Comparison of ENCODE assay signal across 23 cellular contexts in genomic region chr19:41921280-41922219, GRCh38. TPM values are rescaled to one million over a fixed set of nuclear protein-coding genes. Genes with fewer than 3 reads are reported as not detected.
A peak's percentile ranks its signal among the peaks of the same experiment; 100 is the strongest.
DNase-seq lines count a peak whose midpoint lies in the region; ATAC-seq and TF ChIP-seq lines count a peak whose summit lies in the region.
"Had no signal": no experiment of that assay in that cellular context is flagged by ENCODE, and none has a peak within 500 bp of the region (broad histone marks: within the 10 kb centered on the region; RNA-seq: fewer than 3 reads in every experiment).

No MANE protein-coding gene starts in this region.

- CTCF ChIA-PET in HEK293 (lab: Yijun Ruan, JAX), result interaction anchor here (0.8 kb wide), 1 partner anchor 36 kb away, joined by 4 read pairs; no protein-coding TSS in a partner anchor

- H3K27me3 ChIP-seq in CD4-positive, CD25-positive, alpha-beta regulatory T cell (ENCODE audit: control insufficient read depth, insufficient read depth, low read length), result peaks cover 6% of the 10 kb centered on the region

- H3K9me3 ChIP-seq in CD4-positive, CD25-positive, alpha-beta regulatory T cell (ENCODE audit: control insufficient read depth in 2 of 2, low read length in 2 of 2), result no peaks in the 10 kb centered on the region
- no peaks in the 10 kb centered on the region for H3K9me3 ChIP-seq in HEK293 (ENCODE audit: control insufficient read depth, insufficient read depth, low read depth, low read length)
- H3K9me3 ChIP-seq: esophagus squamous epithelium, gastroesophageal sphincter, HAP-1, stomach had no signal

- H3K36me3 Mint-ChIP-seq in CD4-positive, CD25-positive, alpha-beta regulatory T cell, result no peaks in the 10 kb centered on the region
- peaks cover 4% of the 10 kb centered on the region for H3K36me3 Mint-ChIP-seq in activated T-helper 2 cell treated with anti-CD3 and anti-CD28 coated beads, Interferon-gamma antibody, Interleukin-2, Interleukin-4, amounts not matched to agents 10 μg/mL and 5 μg/mL and 100 μg/mL, durations not matched to agents 14 hours and 24 hours and 36 hours (ENCODE audit: low read depth)
- no peaks in the 10 kb centered on the region for H3K36me3 Mint-ChIP-seq in glutamatergic neuron (ENCODE audit: unreplicated experiment)
- H3K36me3 Mint-ChIP-seq in activated T-cell treated with anti-CD3 and anti-CD28 coated beads, Interleukin-2, amount 50 U/mL, for 72 hours (ENCODE audit: insufficient read depth in 2 of 2), result no peaks in the 10 kb centered on the region
- H3K36me3 Mint-ChIP-seq: activated naive CD8-positive, alpha-beta T cell treated with anti-CD3 and anti-CD28 coated beads, Interleukin-2, amount 10 ng/mL, durations not matched to agents 7 days and 5 days; type B pancreatic cell had no signal

- H3K27me3 Mint-ChIP-seq in CD4-positive, CD25-positive, alpha-beta regulatory T cell, result peaks cover 12% of the 10 kb centered on the region
- H3K27me3 Mint-ChIP-seq in activated T-helper 2 cell treated with anti-CD3 and anti-CD28 coated beads, Interferon-gamma antibody, Interleukin-2, Interleukin-4, amounts not matched to agents 10 μg/mL and 5 μg/mL and 100 μg/mL, durations not matched to agents 14 hours and 24 hours and 36 hours (ENCODE audit: low read depth), result peaks cover 12% of the 10 kb centered on the region
- peaks cover 9% of the 10 kb centered on the region for H3K27me3 Mint-ChIP-seq in glutamatergic neuron (ENCODE audit: unreplicated experiment)
- H3K27me3 Mint-ChIP-seq in activated T-cell treated with anti-CD3 and anti-CD28 coated beads, Interleukin-2, amount 50 U/mL, for 72 hours (ENCODE audit: low read depth), result peaks cover 14% of the 10 kb centered on the region

- H3K4me3 Mint-ChIP-seq in CD4-positive, CD25-positive, alpha-beta regulatory T cell, result peak overlapping the region in 1 of 4 donors; percentile 10
- no peak overlapping the region for H3K4me3 Mint-ChIP-seq in activated T-helper 2 cell treated with anti-CD3 and anti-CD28 coated beads, Interferon-gamma antibody, Interleukin-2, Interleukin-4, amounts not matched to agents 10 μg/mL and 5 μg/mL and 100 μg/mL, durations not matched to agents 14 hours and 24 hours and 36 hours (ENCODE audit: low read depth)
- H3K4me3 Mint-ChIP-seq in glutamatergic neuron (ENCODE audit: unreplicated experiment), result peak overlapping the region; percentile 39
- H3K4me3 Mint-ChIP-seq in activated T-cell treated with anti-CD3 and anti-CD28 coated beads, Interleukin-2, amount 50 U/mL, for 72 hours, result no peak overlapping the region
- H3K4me3 Mint-ChIP-seq: activated naive CD8-positive, alpha-beta T cell treated with anti-CD3 and anti-CD28 coated beads, Interleukin-2, amount 10 ng/mL, durations not matched to agents 7 days and 5 days; type B pancreatic cell had no signal

- no peak overlapping the region for H3K27ac ChIP-seq in CD4-positive, CD25-positive, alpha-beta regulatory T cell (ENCODE audit: insufficient read depth, low read length, poor library complexity, severe bottlenecking)
- H3K27ac ChIP-seq in HEK293 (ENCODE audit: extremely low read depth, low read depth, low read length), result no peak overlapping the region
- H3K27ac ChIP-seq: esophagus squamous epithelium, gastroesophageal sphincter, stomach had no signal

- intact Hi-C loops in activated T-helper 2 cell treated with anti-CD3 and anti-CD28 coated beads, Interferon-gamma antibody, Interleukin-2, Interleukin-4, amounts not matched to agents 10 μg/mL and 5 μg/mL and 100 μg/mL, durations not matched to agents 14 hours and 24 hours and 36 hours (cut with micrococcal nuclease), result no loop called here

- H3K27ac Mint-ChIP-seq in CD4-positive, CD25-positive, alpha-beta regulatory T cell, result peak overlapping the region in 2 of 3 donors; percentile 16 to 32
- H3K27ac Mint-ChIP-seq in activated T-helper 2 cell treated with anti-CD3 and anti-CD28 coated beads, Interferon-gamma antibody, Interleukin-2, Interleukin-4, amounts not matched to agents 10 μg/mL and 5 μg/mL and 100 μg/mL, durations not matched to agents 14 hours and 24 hours and 36 hours, result peak overlapping the region; percentile 17
- no peak overlapping the region for H3K27ac Mint-ChIP-seq in glutamatergic neuron (ENCODE audit: unreplicated experiment)
- no peak overlapping the region for H3K27ac Mint-ChIP-seq in activated T-cell treated with anti-CD3 and anti-CD28 coated beads, Interleukin-2, amount 50 U/mL, for 72 hours
- H3K27ac Mint-ChIP-seq: activated naive CD8-positive, alpha-beta T cell treated with anti-CD3 and anti-CD28 coated beads, Interleukin-2, amount 10 ng/mL, durations not matched to agents 7 days and 5 days; type B pancreatic cell had no signal

- no peaks in the 10 kb centered on the region for H3K36me3 ChIP-seq in CD4-positive, CD25-positive, alpha-beta regulatory T cell (ENCODE audit: control insufficient read depth, insufficient read depth, low read length)
- H3K36me3 ChIP-seq in HEK293 (ENCODE audit: control insufficient read depth in 2 of 2, insufficient read depth in 1 of 2, low read length in 2 of 2), result no peaks in the 10 kb centered on the region
- H3K36me3 ChIP-seq: esophagus squamous epithelium, gastroesophageal sphincter, HAP-1, stomach had no signal

- TF ChIP-seq CTCF in HEK293 (tag by site-specific recombination; IDR thresholded peaks at IDR 0.05) (no peak), glutamatergic neuron (IDR thresholded peaks at IDR 0.05; ENCODE audit: partially characterized antibody, unreplicated experiment) (no peak)

- POLR2A ChIA-PET in HEK293 (lab: Yijun Ruan, JAX), result interaction anchor here (0.6 to 0.7 kb wide), 3 partner anchors 17 to 1351 kb away, joined by 3 to 4 read pairs (median 3); no protein-coding TSS in a partner anchor

- H3K4me1 Mint-ChIP-seq in CD4-positive, CD25-positive, alpha-beta regulatory T cell, result peaks cover 0 to 17% (median 7%) of the 10 kb centered on the region in 4 donors
- peaks cover 12% of the 10 kb centered on the region for H3K4me1 Mint-ChIP-seq in activated T-helper 2 cell treated with anti-CD3 and anti-CD28 coated beads, Interferon-gamma antibody, Interleukin-2, Interleukin-4, amounts not matched to agents 10 μg/mL and 5 μg/mL and 100 μg/mL, durations not matched to agents 14 hours and 24 hours and 36 hours (ENCODE audit: low read depth)
- H3K4me1 Mint-ChIP-seq in glutamatergic neuron (ENCODE audit: low read depth, unreplicated experiment), result peaks cover 7% of the 10 kb centered on the region
- peaks cover 13% of the 10 kb centered on the region for H3K4me1 Mint-ChIP-seq in activated T-cell treated with anti-CD3 and anti-CD28 coated beads, Interleukin-2, amount 50 U/mL, for 72 hours (ENCODE audit: low read depth)

- no peaks in the 10 kb centered on the region for H3K4me1 ChIP-seq in CD4-positive, CD25-positive, alpha-beta regulatory T cell (ENCODE audit: control insufficient read depth, insufficient read depth, low read length, poor library complexity, severe bottlenecking)
- no peaks in the 10 kb centered on the region for H3K4me1 ChIP-seq in HEK293 (ENCODE audit: control insufficient read depth, insufficient read depth, low read length)
- H3K4me1 ChIP-seq: esophagus squamous epithelium, gastroesophageal sphincter, HAP-1 had no signal

- no peak overlapping the region for H3K4me3 ChIP-seq in CD4-positive, CD25-positive, alpha-beta regulatory T cell (ENCODE audit: low read depth, low read length)
- H3K4me3 ChIP-seq in HEK293 (ENCODE audit: low read depth, low read length), result no peak overlapping the region
- H3K4me3 ChIP-seq: esophagus squamous epithelium, gastroesophageal sphincter, HAP-1, lung, stomach had no signal

- no peak for DNase-seq in CD4-positive, CD25-positive, alpha-beta regulatory T cell
- no peak for DNase-seq in activated T-helper 2 cell treated with anti-CD3 and anti-CD28 coated beads, Interferon-gamma antibody, Interleukin-2, Interleukin-4, amounts not matched to agents 10 μg/mL and 5 μg/mL and 100 μg/mL, durations not matched to agents 14 hours and 24 hours and 36 hours (ENCODE audit: low spot score)
- DNase-seq in glutamatergic neuron (no peak), 8988T (no peak)
- DNase-seq in activated T-cell treated with anti-CD3 and anti-CD28 coated beads, Interleukin-2, amount 50 U/mL, for 72 hours, result no peak
- DNase-seq: activated CD4-positive, alpha-beta T cell treated with anti-CD3 and anti-CD28 coated beads for 1 hour; activated naive CD8-positive, alpha-beta T cell treated with anti-CD3 and anti-CD28 coated beads, Interleukin-2, amount 10 ng/mL, durations not matched to agents 7 days and 5 days; Calu3; effector memory CD4-positive, alpha-beta T cell; esophagus squamous epithelium; kidney; NCI-H1694 treated with DMSO at 0.1 percent for 48 hours; NCI-H69; retina; stimulated activated CD4-positive, alpha-beta T cell treated with anti-CD3 and anti-CD28 coated beads, Interleukin-4, amount 100 ng/mL, for 24 hours; stomach had no signal

- ATAC-seq in CD4-positive, CD25-positive, alpha-beta regulatory T cell (ENCODE audit: low read depth in 2 of 2), result no peak
- no peak for ATAC-seq in activated T-cell treated with anti-CD3 and anti-CD28 coated beads, Interleukin-2, amount 50 U/mL, for 72 hours (replicated peaks in 1 of 2)
- ATAC-seq in GM18858 (IDR thresholded peaks at IDR 0.05; ENCODE audit: unreplicated experiment) (no peak), SK-N-SH treated with all-trans-retinoic acid at 6 μM for 48 hours (no peak)
- ATAC-seq: gastroesophageal sphincter had no signal

- H3K9me3 Mint-ChIP-seq in CD4-positive, CD25-positive, alpha-beta regulatory T cell, result peaks cover 0 to 3% (median 0%) of the 10 kb centered on the region in 7 donors
- no peaks in the 10 kb centered on the region for H3K9me3 Mint-ChIP-seq in activated T-helper 2 cell treated with anti-CD3 and anti-CD28 coated beads, Interferon-gamma antibody, Interleukin-2, Interleukin-4, amounts not matched to agents 10 μg/mL and 5 μg/mL and 100 μg/mL, durations not matched to agents 14 hours and 24 hours and 36 hours
- peaks cover 9% of the 10 kb centered on the region for H3K9me3 Mint-ChIP-seq in glutamatergic neuron (ENCODE audit: unreplicated experiment)
- H3K9me3 Mint-ChIP-seq in activated T-cell treated with anti-CD3 and anti-CD28 coated beads, Interleukin-2, amount 50 U/mL, for 72 hours, result no peaks in the 10 kb centered on the region
- H3K9me3 Mint-ChIP-seq: activated naive CD8-positive, alpha-beta T cell treated with anti-CD3 and anti-CD28 coated beads, Interleukin-2, amount 10 ng/mL, durations not matched to agents 7 days and 5 days; type B pancreatic cell had no signal

RNA-seq across cellular contexts. Expression of gene ERFL, which starts 6.7 kb away (rescaled TPM):
- total RNA-seq in CD4-positive, CD25-positive, alpha-beta regulatory T cell, result 4.7 TPM
- polyA plus RNA-seq in CD4-positive, CD25-positive, alpha-beta regulatory T cell, result not detected
- total RNA-seq in activated T-helper 2 cell treated with anti-CD3 and anti-CD28 coated beads, Interferon-gamma antibody, Interleukin-2, Interleukin-4, amounts not matched to agents 10 μg/mL and 5 μg/mL and 100 μg/mL, durations not matched to agents 14 hours and 24 hours and 36 hours, result 2.1 and 2.3 TPM in 2 replicates
- total RNA-seq in glutamatergic neuron (ENCODE audit: unreplicated experiment), result 1.6 TPM
- 1 to 10 TPM; 3.3 to 4.1 TPM for total RNA-seq in activated T-cell treated with anti-CD3 and anti-CD28 coated beads, Interleukin-2, amount 50 U/mL, for 72 hours
- total RNA-seq: esophagus squamous epithelium, gastroesophageal sphincter, stomach had no signal

RNA-seq across cellular contexts. Expression of gene RABAC1, which starts 37.6 kb away (rescaled TPM):
- total RNA-seq in CD4-positive, CD25-positive, alpha-beta regulatory T cell, result 94.0 TPM
- 100 to 1,000 TPM; 184 to 261 (median 237) TPM for polyA plus RNA-seq in CD4-positive, CD25-positive, alpha-beta regulatory T cell
- 54.0 and 57.6 TPM in 2 replicates for total RNA-seq in activated T-helper 2 cell treated with anti-CD3 and anti-CD28 coated beads, Interferon-gamma antibody, Interleukin-2, Interleukin-4, amounts not matched to agents 10 μg/mL and 5 μg/mL and 100 μg/mL, durations not matched to agents 14 hours and 24 hours and 36 hours
- 139 TPM for total RNA-seq in glutamatergic neuron (ENCODE audit: unreplicated experiment)
- total RNA-seq in activated T-cell treated with anti-CD3 and anti-CD28 coated beads, Interleukin-2, amount 50 U/mL, for 72 hours, result 10 to 100 TPM; 64.5 to 81.0 TPM

RNA-seq across cellular contexts. Expression of gene ARHGEF1, which starts 38.6 kb away (rescaled TPM):
- 1,312 TPM for total RNA-seq in CD4-positive, CD25-positive, alpha-beta regulatory T cell
- polyA plus RNA-seq in CD4-positive, CD25-positive, alpha-beta regulatory T cell, result 100 to 1,000 TPM; 162 to 187 (median 180) TPM
- total RNA-seq in activated T-helper 2 cell treated with anti-CD3 and anti-CD28 coated beads, Interferon-gamma antibody, Interleukin-2, Interleukin-4, amounts not matched to agents 10 μg/mL and 5 μg/mL and 100 μg/mL, durations not matched to agents 14 hours and 24 hours and 36 hours, result 340 and 353 TPM in 2 replicates
- total RNA-seq in glutamatergic neuron (ENCODE audit: unreplicated experiment), result 78.7 TPM
- total RNA-seq in activated T-cell treated with anti-CD3 and anti-CD28 coated beads, Interleukin-2, amount 50 U/mL, for 72 hours, result 100 to 1,000 TPM; 371 to 446 TPM

RNA-seq across cellular contexts. Expression of gene CD79A, which starts 44.5 kb away (rescaled TPM):
- 4.9 TPM for total RNA-seq in CD4-positive, CD25-positive, alpha-beta regulatory T cell
- polyA plus RNA-seq in CD4-positive, CD25-positive, alpha-beta regulatory T cell, result 10 to 100 TPM; 10.6 to 17.9 (median 16.4) TPM
- 0.67 and 0.84 TPM in 2 replicates for total RNA-seq in activated T-helper 2 cell treated with anti-CD3 and anti-CD28 coated beads, Interferon-gamma antibody, Interleukin-2, Interleukin-4, amounts not matched to agents 10 μg/mL and 5 μg/mL and 100 μg/mL, durations not matched to agents 14 hours and 24 hours and 36 hours
- total RNA-seq in glutamatergic neuron (ENCODE audit: unreplicated experiment), result not detected
- 10 to 100 TPM; 12.3 to 27.5 TPM for total RNA-seq in activated T-cell treated with anti-CD3 and anti-CD28 coated beads, Interleukin-2, amount 50 U/mL, for 72 hours

Comparison
In these comparisons a context has a peak if more than half of its experiments do, and no peak if none do; other contexts are left out.
1. H3K27ac Mint-ChIP-seq: peak in CD4-positive, CD25-positive, alpha-beta regulatory T cell (2 of 3) and activated T-helper 2 cell treated with anti-CD3 and anti-CD28 coated beads, Interferon-gamma antibody, Interleukin-2, Interleukin-4, amounts not matched to agents 10 μg/mL and 5 μg/mL and 100 μg/mL, durations not matched to agents 14 hours and 24 hours and 36 hours (single experiment); none in glutamatergic neuron (single experiment) and activated T-cell treated with anti-CD3 and anti-CD28 coated beads, Interleukin-2, amount 50 U/mL, for 72 hours (single experiment).